1 cellular context compared by ENCODE assay signal in the genomic region with DNA sequence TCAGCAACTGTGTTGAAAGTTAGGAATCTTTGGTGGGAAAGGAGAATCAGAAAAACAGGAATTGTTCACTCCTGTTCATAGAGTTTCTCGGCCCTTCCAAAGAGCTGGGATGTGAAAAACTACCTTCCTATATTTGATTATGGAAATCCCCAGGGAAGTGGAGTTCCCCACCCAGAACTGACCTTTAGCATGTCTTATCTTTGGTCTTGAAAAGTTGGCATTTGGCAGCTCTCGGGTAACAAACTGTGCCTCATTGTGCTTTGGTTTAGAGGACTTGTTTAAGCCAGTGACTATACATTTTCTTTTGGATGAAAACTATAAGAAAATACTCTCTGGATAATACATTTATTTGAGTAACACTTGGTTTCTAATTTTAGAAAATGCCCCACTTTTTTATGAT.
TF ChIP-seq lines count a peak whose summit lies in the region.

No MANE protein-coding gene starts in this region.

TF ChIP-seq in K562, 482 proteins besides CTCF, POLR2A, EP300 and RAD21:
- TF ChIP-seq, protein P1, sequence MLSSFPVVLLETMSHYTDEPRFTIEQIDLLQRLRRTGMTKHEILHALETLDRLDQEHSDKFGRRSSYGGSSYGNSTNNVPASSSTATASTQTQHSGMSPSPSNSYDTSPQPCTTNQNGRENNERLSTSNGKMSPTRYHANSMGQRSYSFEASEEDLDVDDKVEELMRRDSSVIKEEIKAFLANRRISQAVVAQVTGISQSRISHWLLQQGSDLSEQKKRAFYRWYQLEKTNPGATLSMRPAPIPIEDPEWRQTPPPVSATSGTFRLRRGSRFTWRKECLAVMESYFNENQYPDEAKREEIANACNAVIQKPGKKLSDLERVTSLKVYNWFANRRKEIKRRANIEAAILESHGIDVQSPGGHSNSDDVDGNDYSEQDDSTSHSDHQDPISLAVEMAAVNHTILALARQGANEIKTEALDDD (IDR thresholded peaks at IDR 0.05), result no peak
- TF ChIP-seq, protein P2, sequence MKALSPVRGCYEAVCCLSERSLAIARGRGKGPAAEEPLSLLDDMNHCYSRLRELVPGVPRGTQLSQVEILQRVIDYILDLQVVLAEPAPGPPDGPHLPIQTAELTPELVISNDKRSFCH (CRISPR knock-in tag; IDR thresholded peaks at IDR 0.05), result no peak
- TF ChIP-seq, protein P2 (tag; IDR thresholded peaks at IDR 0.05), result 0 out of 2 replicates have a peak, but pooled peaks have one; percentile 29
TF ChIP-seq in K562: peak in this region for 1.
